7 cellular contexts compared by ENCODE assay signal in the genomic region with DNA sequence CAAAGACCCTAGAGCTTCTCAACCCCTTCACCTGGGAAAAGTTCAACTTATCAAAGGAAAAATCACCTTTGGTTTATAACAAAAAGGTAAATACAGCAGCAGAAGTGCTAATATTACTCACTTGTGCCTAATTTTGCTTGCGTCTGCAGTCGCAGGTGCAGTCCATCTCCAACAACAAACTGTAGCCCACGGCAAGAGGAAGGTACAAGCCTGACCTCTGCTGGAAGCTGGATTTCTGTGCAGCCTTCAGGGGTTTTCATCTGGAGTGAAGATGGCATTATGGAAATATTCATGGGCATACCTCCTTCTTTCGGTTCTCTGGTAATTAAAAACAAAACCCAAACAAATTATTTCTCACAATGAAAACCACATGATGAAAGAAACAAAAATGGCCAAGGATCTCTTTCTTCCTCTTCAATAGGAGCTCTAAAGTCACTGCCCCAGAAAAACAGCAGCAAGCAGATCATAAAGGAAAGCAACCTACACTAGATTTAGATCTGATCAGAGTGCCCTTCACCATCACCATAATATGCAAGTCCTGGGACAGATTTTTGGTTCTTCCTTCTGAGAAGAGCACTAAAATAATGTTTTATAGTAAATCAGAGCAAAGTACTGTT. TPM values are rescaled to one million over a fixed set of nuclear protein-coding genes. Genes with fewer than 3 reads are reported as not detected.
DNase-seq lines count a peak whose midpoint lies in the region; ATAC-seq, FAIRE-seq and TF ChIP-seq lines count a peak whose summit lies in the region.

No MANE protein-coding gene starts in this region.

- H3K9me3 ChIP-seq in DND-41 (ENCODE audit: insufficient read depth, low read length, severe bottlenecking), result no peaks in the 10 kb centered on the region
- H3K9me3 ChIP-seq in astrocyte (ENCODE audit: insufficient read depth, low read depth, low read length), result no peaks in the 10 kb centered on the region
- no peaks in the 10 kb centered on the region for H3K9me3 ChIP-seq in tibial artery

- H3K4me1 Mint-ChIP-seq in astrocyte (ENCODE audit: low read depth, unreplicated experiment), result peaks cover 9% of the 10 kb centered on the region

- no peak overlapping the region for H3K4me3 ChIP-seq in DND-41 (ENCODE audit: low read depth in 1 of 2, low read length in 2 of 2)
- H3K4me3 ChIP-seq in astrocyte (ENCODE audit: insufficient read depth, low read depth, low read length), result no peak overlapping the region
- H3K4me3 ChIP-seq in tibial artery, result no peak overlapping the region

- H3K9me3 Mint-ChIP-seq in astrocyte (ENCODE audit: unreplicated experiment), result no peaks in the 10 kb centered on the region

- peak; percentile 67 for FAIRE-seq in astrocyte (lab: Jason Lieb, UNC)

- H3K4me2 ChIP-seq in DND-41 (ENCODE audit: insufficient read depth, low read length) (no peak overlapping the region), astrocyte (ENCODE audit: low read length) (no peak overlapping the region)

- H3K9ac ChIP-seq in DND-41 (ENCODE audit: low read depth, low read length) (no peak overlapping the region), astrocyte (ENCODE audit: low read length) (no peak overlapping the region)

- H3K27me3 ChIP-seq in DND-41 (ENCODE audit: insufficient read depth, low read length, poor library complexity), result no peaks in the 10 kb centered on the region
- H3K27me3 ChIP-seq in astrocyte (ENCODE audit: insufficient read depth, low read length), result no peaks in the 10 kb centered on the region
- no peaks in the 10 kb centered on the region for H3K27me3 ChIP-seq in tibial artery

- no peaks in the 10 kb centered on the region for H3K27me3 Mint-ChIP-seq in astrocyte (ENCODE audit: low read depth, unreplicated experiment)

- no peak overlapping the region for H2AFZ ChIP-seq in DND-41 (ENCODE audit: low read depth, low read length)
- no peak overlapping the region for H2AFZ ChIP-seq in astrocyte (ENCODE audit: low read depth, low read length)

- peaks cover 5% of the 10 kb centered on the region for H3K36me3 Mint-ChIP-seq in astrocyte (ENCODE audit: low read depth, unreplicated experiment)

- peak; percentile 86 for TF ChIP-seq CTCF in DND-41 (IDR thresholded peaks at IDR 0.05; ENCODE audit: borderline replicate concordance, extremely low read depth, low read length, poor library complexity, severe bottlenecking)
- TF ChIP-seq CTCF in astrocyte (IDR thresholded peaks at IDR 0.05; ENCODE audit: insufficient read depth, low read depth, low read length), result peak; percentile 86
- peak; percentile 10 to 39 for TF ChIP-seq CTCF in tibial artery (IDR thresholded peaks at IDR 0.05)

- intact Hi-C loops in tibial artery (cut with DNase I; ENCODE audit: low total_unique reads), result loop anchor here (5.0 kb wide), 1 partner anchor 786 kb away; no protein-coding TSS in a partner anchor

- H3K79me2 ChIP-seq in DND-41 (ENCODE audit: insufficient read depth, low read length) (peaks cover 6% of the 10 kb centered on the region; the same call in 1 of the 2 replicates), astrocyte (ENCODE audit: insufficient read depth, low read length) (no peaks in the 10 kb centered on the region)

- DNase-seq in DND-41, result peak; percentile 52
- peak; percentile 21 for DNase-seq in NCI-H2227 treated with DMSO at 0.1 percent for 48 hours (lab: John Stamatoyannopoulos, UW)
- no peak for DNase-seq in astrocyte (ENCODE audit: low read depth)
- peak; percentile 56 for DNase-seq in iris pigment epithelial cell (ENCODE audit: low read depth)
- no peak for DNase-seq in tibial artery

- H3K4me3 Mint-ChIP-seq in astrocyte (ENCODE audit: unreplicated experiment), result no peak overlapping the region

- H3K27ac Mint-ChIP-seq in astrocyte (ENCODE audit: unreplicated experiment), result no peak overlapping the region

- H3K4me1 ChIP-seq in DND-41 (ENCODE audit: insufficient read depth, low read length), result peaks cover under 1% of the 10 kb centered on the region; the same call in 1 of the 2 replicates
- peaks cover 5% of the 10 kb centered on the region for H3K4me1 ChIP-seq in astrocyte (ENCODE audit: insufficient read depth, low read length)
- no peaks in the 10 kb centered on the region for H3K4me1 ChIP-seq in tibial artery

- ATAC-seq in DND-41 (ENCODE audit: insufficient read depth, low read depth) (peak; percentile 88), GM19035 (IDR thresholded peaks at IDR 0.05; ENCODE audit: unreplicated experiment) (peak; percentile 85), HG03095 (IDR thresholded peaks at IDR 0.05; ENCODE audit: unreplicated experiment) (peak; percentile 71)

- H4K20me1 ChIP-seq in DND-41 (ENCODE audit: insufficient read depth, low read length) (no peaks in the 10 kb centered on the region), astrocyte (ENCODE audit: insufficient read depth, low read length) (no peaks in the 10 kb centered on the region)

- no peak overlapping the region for H3K27ac ChIP-seq in DND-41 (ENCODE audit: low read length)
- no peak overlapping the region for H3K27ac ChIP-seq in astrocyte (ENCODE audit: low read depth, low read length)
- no peak overlapping the region for H3K27ac ChIP-seq in tibial artery

- peaks cover 22% of the 10 kb centered on the region for H3K36me3 ChIP-seq in DND-41 (ENCODE audit: insufficient read depth, low read length)
- H3K36me3 ChIP-seq in astrocyte (ENCODE audit: insufficient read depth, low read length), result no peaks in the 10 kb centered on the region
- peaks cover 0 to 13% (median 4%) of the 10 kb centered on the region in 3 donors for H3K36me3 ChIP-seq in tibial artery

RNA-seq across cellular contexts. Expression of a gene that starts 7.8 kb away (rescaled TPM):
- 6.8 and 7.4 TPM in 2 replicates for total RNA-seq in astrocyte

RNA-seq across cellular contexts. Expression of a gene that starts 9.7 kb away (rescaled TPM):
- 13.0 and 14.2 TPM in 2 replicates for total RNA-seq in astrocyte

Comparison
In these comparisons a context has a peak if more than half of its experiments do, and no peak if none do; other contexts are left out.
1. DNase-seq: peak in DND-41 (single experiment), NCI-H2227 treated with DMSO at 0.1 percent for 48 hours (single experiment) and iris pigment epithelial cell (single experiment); none in astrocyte (single experiment) and tibial artery (0 of 2).
2. CTCF ChIP-seq: peak in every context shown above with its lines; median percentile 86 in DND-41; 86 in astrocyte; 24 in tibial artery.
3. Peak in every context shown above with its lines, with median percentiles within 50 percentile points of each other: ATAC-seq.